ENCODE assay signal across 1 cellular context in the genomic region with DNA sequence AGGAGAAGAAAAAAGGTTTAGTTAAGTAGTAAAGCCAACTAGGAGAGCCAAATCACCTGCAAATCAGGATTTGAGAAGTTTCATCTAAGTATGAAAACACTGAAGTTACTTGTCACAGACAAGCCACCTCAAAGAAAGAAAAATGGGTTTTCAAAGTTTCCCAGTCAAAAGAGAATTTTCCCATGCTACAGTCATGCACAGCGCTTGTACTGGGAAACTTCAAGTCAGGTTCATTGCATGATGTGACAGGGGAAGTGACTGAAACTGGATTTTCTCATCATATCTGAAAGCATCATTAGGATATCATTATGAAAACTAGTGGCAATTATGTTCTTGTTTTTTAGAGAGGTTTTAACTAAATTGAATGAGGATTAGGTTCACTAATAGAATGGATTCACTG.
TF ChIP-seq lines count a peak whose summit lies in the region.

No MANE protein-coding gene starts in this region.

TF ChIP-seq in GM12878, 131 proteins besides CTCF, POLR2A, EP300 and RAD21 (continued from another document):
- TF ChIP-seq, protein P1, sequence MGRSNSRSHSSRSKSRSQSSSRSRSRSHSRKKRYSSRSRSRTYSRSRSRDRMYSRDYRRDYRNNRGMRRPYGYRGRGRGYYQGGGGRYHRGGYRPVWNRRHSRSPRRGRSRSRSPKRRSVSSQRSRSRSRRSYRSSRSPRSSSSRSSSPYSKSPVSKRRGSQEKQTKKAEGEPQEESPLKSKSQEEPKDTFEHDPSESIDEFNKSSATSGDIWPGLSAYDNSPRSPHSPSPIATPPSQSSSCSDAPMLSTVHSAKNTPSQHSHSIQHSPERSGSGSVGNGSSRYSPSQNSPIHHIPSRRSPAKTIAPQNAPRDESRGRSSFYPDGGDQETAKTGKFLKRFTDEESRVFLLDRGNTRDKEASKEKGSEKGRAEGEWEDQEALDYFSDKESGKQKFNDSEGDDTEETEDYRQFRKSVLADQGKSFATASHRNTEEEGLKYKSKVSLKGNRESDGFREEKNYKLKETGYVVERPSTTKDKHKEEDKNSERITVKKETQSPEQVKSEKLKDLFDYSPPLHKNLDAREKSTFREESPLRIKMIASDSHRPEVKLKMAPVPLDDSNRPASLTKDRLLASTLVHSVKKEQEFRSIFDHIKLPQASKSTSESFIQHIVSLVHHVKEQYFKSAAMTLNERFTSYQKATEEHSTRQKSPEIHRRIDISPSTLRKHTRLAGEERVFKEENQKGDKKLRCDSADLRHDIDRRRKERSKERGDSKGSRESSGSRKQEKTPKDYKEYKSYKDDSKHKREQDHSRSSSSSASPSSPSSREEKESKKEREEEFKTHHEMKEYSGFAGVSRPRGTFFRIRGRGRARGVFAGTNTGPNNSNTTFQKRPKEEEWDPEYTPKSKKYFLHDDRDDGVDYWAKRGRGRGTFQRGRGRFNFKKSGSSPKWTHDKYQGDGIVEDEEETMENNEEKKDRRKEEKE (IDR thresholded peaks at IDR 0.05): no peak
- TF ChIP-seq NBN (IDR thresholded peaks at IDR 0.05) (no peak), CHD1 (IDR thresholded peaks at IDR 0.05; ENCODE audit: low read depth, low read length) (no peak)
- TF ChIP-seq, protein P2, sequence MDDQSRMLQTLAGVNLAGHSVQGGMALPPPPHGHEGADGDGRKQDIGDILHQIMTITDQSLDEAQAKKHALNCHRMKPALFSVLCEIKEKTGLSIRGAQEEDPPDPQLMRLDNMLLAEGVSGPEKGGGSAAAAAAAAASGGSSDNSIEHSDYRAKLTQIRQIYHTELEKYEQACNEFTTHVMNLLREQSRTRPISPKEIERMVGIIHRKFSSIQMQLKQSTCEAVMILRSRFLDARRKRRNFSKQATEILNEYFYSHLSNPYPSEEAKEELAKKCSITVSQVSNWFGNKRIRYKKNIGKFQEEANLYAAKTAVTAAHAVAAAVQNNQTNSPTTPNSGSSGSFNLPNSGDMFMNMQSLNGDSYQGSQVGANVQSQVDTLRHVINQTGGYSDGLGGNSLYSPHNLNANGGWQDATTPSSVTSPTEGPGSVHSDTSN (IDR thresholded peaks at IDR 0.05; ENCODE audit: insufficient replicate concordance, low read depth, low read length): peak; percentile 70
TF ChIP-seq in GM12878: peak in this region for 28.
